In the genomic region with DNA sequence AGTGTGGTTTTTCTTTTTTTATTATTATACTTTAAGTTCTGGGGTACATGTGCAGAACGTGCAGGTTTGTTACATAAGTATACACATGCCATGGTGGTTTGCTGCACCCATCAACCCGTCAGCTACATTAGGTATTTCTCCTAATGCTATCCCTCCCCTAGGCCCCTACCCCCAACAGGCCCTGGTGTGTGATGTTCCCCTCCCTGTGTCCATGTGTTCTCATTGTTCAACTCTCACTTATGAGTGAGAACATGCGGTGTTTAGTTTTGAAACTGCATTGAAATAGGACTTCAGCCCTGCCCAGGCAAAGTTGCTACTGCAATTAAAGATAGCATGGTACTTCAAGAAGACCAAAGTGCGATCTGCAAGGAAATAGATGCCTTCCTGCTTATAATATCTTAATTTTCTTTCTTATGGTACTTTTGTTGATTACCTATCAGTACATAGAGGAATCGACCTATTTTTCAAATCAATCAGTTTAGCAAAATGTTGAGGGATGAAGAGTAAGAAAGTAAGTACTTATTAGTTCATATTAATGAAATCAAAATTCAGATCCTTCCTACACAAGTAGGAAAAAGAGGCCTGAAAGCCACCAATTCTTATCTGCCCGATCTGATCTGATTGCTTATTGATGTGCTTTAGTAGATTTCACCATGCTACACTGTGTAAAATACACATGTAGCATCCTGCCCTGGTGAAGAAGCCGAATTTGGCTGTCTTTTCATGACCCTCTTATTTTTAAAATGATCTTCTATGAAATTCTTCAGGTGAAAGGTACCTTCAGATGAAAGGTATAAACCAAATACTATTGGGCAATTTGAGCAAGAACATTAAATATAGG, we compare ENCODE assay signal across 11 cellular contexts. TPM values are rescaled to one million over a fixed set of nuclear protein-coding genes. Genes with fewer than 3 reads are reported as not detected.
A peak's percentile ranks its signal among the peaks of the same experiment; 100 is the strongest.
DNase-seq lines count a peak whose midpoint lies in the region; ATAC-seq and TF ChIP-seq lines count a peak whose summit lies in the region.
"Had no signal": no experiment of that assay in that cellular context is flagged by ENCODE, and none has a peak within 500 bp of the region (broad histone marks: within the 10 kb centered on the region; RNA-seq: fewer than 3 reads in every experiment).

No MANE protein-coding gene starts in this region.

- intact Hi-C loops in left colon (cut with DNase I, micrococcal nuclease): no loop called here
- intact Hi-C loops in transverse colon (cut with DNase I; ENCODE audit: low total_unique reads): no loop called here

- POLR2A ChIA-PET in activated naive CD8-positive, alpha-beta T cell treated with anti-CD3 and anti-CD28 coated beads, Interleukin-2, amount 10 ng/mL, durations not matched to agents 7 days and 5 days (lab: Charles Lee): no interaction called here

- ATAC-seq in activated naive CD8-positive, alpha-beta T cell treated with anti-CD3 and anti-CD28 coated beads, Interleukin-2, amount 10 ng/mL, durations not matched to agents 7 days and 5 days (ENCODE audit: low read depth): no peak
- peak; percentile 52 for ATAC-seq in left colon
- no peak for ATAC-seq in GM21576 (IDR thresholded peaks at IDR 0.05; ENCODE audit: unreplicated experiment)
- ATAC-seq: T-helper 17 cell had no signal

- H3K9me3 ChIP-seq in transverse colon: no peaks in the 10 kb centered on the region
- H3K9me3 ChIP-seq: vagina had no signal

- no peaks in the 10 kb centered on the region for H3K9me3 Mint-ChIP-seq in activated naive CD8-positive, alpha-beta T cell treated with anti-CD3 and anti-CD28 coated beads, Interleukin-2, amount 10 ng/mL, durations not matched to agents 7 days and 5 days
- no peaks in the 10 kb centered on the region for H3K9me3 Mint-ChIP-seq in activated naive CD8-positive, alpha-beta T cell treated with anti-CD3 and anti-CD28 coated beads for 36 hours

- peaks cover 14% of the 10 kb centered on the region for H3K4me1 Mint-ChIP-seq in activated naive CD8-positive, alpha-beta T cell treated with anti-CD3 and anti-CD28 coated beads, Interleukin-2, amount 10 ng/mL, durations not matched to agents 7 days and 5 days
- H3K4me1 Mint-ChIP-seq in activated naive CD8-positive, alpha-beta T cell treated with anti-CD3 and anti-CD28 coated beads for 36 hours: peaks cover 23% of the 10 kb centered on the region

- H3K27me3 Mint-ChIP-seq in activated naive CD8-positive, alpha-beta T cell treated with anti-CD3 and anti-CD28 coated beads, Interleukin-2, amount 10 ng/mL, durations not matched to agents 7 days and 5 days: no peaks in the 10 kb centered on the region
- H3K27me3 Mint-ChIP-seq in activated naive CD8-positive, alpha-beta T cell treated with anti-CD3 and anti-CD28 coated beads for 36 hours: no peaks in the 10 kb centered on the region
- H3K27me3 Mint-ChIP-seq: T-helper 17 cell had no signal

- peaks cover 10% of the 10 kb centered on the region for H3K36me3 Mint-ChIP-seq in activated naive CD8-positive, alpha-beta T cell treated with anti-CD3 and anti-CD28 coated beads, Interleukin-2, amount 10 ng/mL, durations not matched to agents 7 days and 5 days
- H3K36me3 Mint-ChIP-seq in activated naive CD8-positive, alpha-beta T cell treated with anti-CD3 and anti-CD28 coated beads for 36 hours: peaks cover 6% of the 10 kb centered on the region

- no peak for DNase-seq in activated naive CD8-positive, alpha-beta T cell treated with anti-CD3 and anti-CD28 coated beads, Interleukin-2, amount 10 ng/mL, durations not matched to agents 7 days and 5 days
- DNase-seq in activated naive CD8-positive, alpha-beta T cell treated with anti-CD3 and anti-CD28 coated beads for 36 hours: no peak
- DNase-seq in astrocyte of the spinal cord (ENCODE audit: low read depth, low spot score) (no peak), left colon (peak; percentile 21 to 44), transverse colon (peak; percentile 32), D341Med (ENCODE audit: low spot score) (no peak), KBM-7 (no peak)
- DNase-seq: NCI-H187, T-helper 17 cell had no signal

- H3K4me3 Mint-ChIP-seq in activated naive CD8-positive, alpha-beta T cell treated with anti-CD3 and anti-CD28 coated beads, Interleukin-2, amount 10 ng/mL, durations not matched to agents 7 days and 5 days: peak overlapping the region; percentile 57
- no peak overlapping the region for H3K4me3 Mint-ChIP-seq in activated naive CD8-positive, alpha-beta T cell treated with anti-CD3 and anti-CD28 coated beads for 36 hours
- H3K4me3 Mint-ChIP-seq: T-helper 17 cell had no signal

- H3K27me3 ChIP-seq in transverse colon: no peaks in the 10 kb centered on the region
- H3K27me3 ChIP-seq: vagina had no signal

- no peak for TF ChIP-seq EP300 in transverse colon (IDR thresholded peaks at IDR 0.05; ENCODE audit: low read depth)

- TF ChIP-seq CTCF in astrocyte of the spinal cord (IDR thresholded peaks at IDR 0.05; ENCODE audit: low read depth, low read length) (no peak), transverse colon (IDR thresholded peaks at IDR 0.05) (no peak)

- H3K27ac ChIP-seq in transverse colon: peak overlapping the region in 3 of 4 donors; percentile 86 to 94 (median 91)

- H3K27ac Mint-ChIP-seq in activated naive CD8-positive, alpha-beta T cell treated with anti-CD3 and anti-CD28 coated beads, Interleukin-2, amount 10 ng/mL, durations not matched to agents 7 days and 5 days: no peak overlapping the region
- no peak overlapping the region for H3K27ac Mint-ChIP-seq in activated naive CD8-positive, alpha-beta T cell treated with anti-CD3 and anti-CD28 coated beads for 36 hours
- H3K27ac Mint-ChIP-seq: T-helper 17 cell had no signal

- TF ChIP-seq POLR2A in transverse colon (IDR thresholded peaks at IDR 0.05): no peak

- in situ Hi-C loops in astrocyte of the spinal cord (cut with HindIII; ENCODE audit: low sequenced_read_pairs) (no loop called here), transverse colon (cut with MboI; ENCODE audit: low pct_ligation_motif_present in 1 of 4, low pct_unique_long_range_greater_than_20kb in 1 of 4, low sequenced_read_pairs in 3 of 4) (no loop called here), KBM-7 (cut with MboI; ENCODE audit: low pct_unique_long_range_greater_than_20kb, low sequenced_read_pairs) (no loop called here)

- WGBS in transverse colon (ENCODE audit: low coverage in 1 of 2), 2 donors: 49 to 59% methylated on average over 7 of the region's 7 CpGs

- H3K36me3 ChIP-seq in transverse colon: no peaks in the 10 kb centered on the region
- H3K36me3 ChIP-seq: vagina had no signal

- peaks cover 9 to 27% (median 14%) of the 10 kb centered on the region in 4 donors for H3K4me1 ChIP-seq in transverse colon

- H3K4me3 ChIP-seq in astrocyte of the spinal cord (ENCODE audit: low read depth, low read length): peak overlapping the region; percentile 93
- H3K4me3 ChIP-seq in transverse colon: peak overlapping the region in 1 of 4 donors; percentile 95

RNA-seq across cellular contexts. Expression of a gene that starts 1.6 kb away (rescaled TPM):
- 10 to 100 TPM; 49.2 to 50.7 TPM for total RNA-seq in activated naive CD8-positive, alpha-beta T cell treated with anti-CD3 and anti-CD28 coated beads, Interleukin-2, amount 10 ng/mL, durations not matched to agents 7 days and 5 days
- 10 to 100 TPM; 93.7 to 94.4 TPM for total RNA-seq in activated naive CD8-positive, alpha-beta T cell treated with anti-CD3 and anti-CD28 coated beads for 36 hours
- total RNA-seq in left colon (10 to 100 TPM; 55.3 to 59.1 TPM), transverse colon (10 to 100 TPM; 22.4 to 91.9 (median 63.6) TPM)

RNA-seq across cellular contexts. Expression of a gene that starts 37.6 kb away (rescaled TPM):
- under 1 TPM; 0.14 to 0.23 TPM for total RNA-seq in activated naive CD8-positive, alpha-beta T cell treated with anti-CD3 and anti-CD28 coated beads, Interleukin-2, amount 10 ng/mL, durations not matched to agents 7 days and 5 days
- under 1 TPM; 0.56 to 0.58 TPM for total RNA-seq in activated naive CD8-positive, alpha-beta T cell treated with anti-CD3 and anti-CD28 coated beads for 36 hours
- total RNA-seq in left colon: 1 to 10 TPM; 2.5 to 2.7 TPM
- total RNA-seq in transverse colon: 1 to 10 TPM in 3 of 4 donors, not detected in 1; 1.1 to 3.3 (median 2.6) TPM

Comparison
In these comparisons a context has a peak if more than half of its experiments do, and no peak if none do; other contexts are left out.
1. DNase-seq: peak in left colon (2 of 2) and transverse colon (single experiment); none in activated naive CD8-positive, alpha-beta T cell treated with anti-CD3 and anti-CD28 coated beads, Interleukin-2, amount 10 ng/mL, durations not matched to agents 7 days and 5 days (single experiment), activated naive CD8-positive, alpha-beta T cell treated with anti-CD3 and anti-CD28 coated beads for 36 hours (single experiment), astrocyte of the spinal cord (single experiment), D341Med (single experiment) and KBM-7 (single experiment).